14 cellular contexts compared by ENCODE assay signal in the genomic region with DNA sequence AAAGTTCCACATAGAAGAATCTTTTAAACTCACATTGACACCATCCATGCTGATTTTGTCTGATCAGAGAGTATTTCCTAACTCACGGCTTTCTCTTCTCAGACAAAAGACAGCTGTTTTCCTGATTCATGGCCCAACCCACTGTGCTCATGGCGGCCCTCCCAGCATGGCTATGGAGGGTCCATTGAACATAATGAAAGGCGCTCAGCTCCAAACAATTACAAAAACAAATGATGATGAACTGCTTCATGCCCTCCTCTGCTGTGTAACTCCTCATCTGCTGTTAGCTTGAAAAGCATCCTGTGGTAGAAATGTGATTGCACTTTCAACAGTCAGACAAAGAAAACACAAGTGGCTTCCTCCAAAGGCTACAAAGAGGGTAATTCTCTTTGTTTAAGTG.
DNase-seq lines count a peak whose midpoint lies in the region; TF ChIP-seq lines count a peak whose summit lies in the region.
"Had no signal": no experiment of that assay in that cellular context is flagged by ENCODE, and none has a peak within 500 bp of the region (broad histone marks: within the 10 kb centered on the region; RNA-seq: fewer than 3 reads in every experiment).

No MANE protein-coding gene starts in this region.

- H3K36me3 Mint-ChIP-seq in neural progenitor cell = no peaks in the 10 kb centered on the region

- no peak overlapping the region for H3K4me3 Mint-ChIP-seq in neural progenitor cell

- H2AFZ ChIP-seq in neural progenitor cell (replicated peaks) = no peak overlapping the region

- peaks cover 60% of the 10 kb centered on the region for H3K4me1 ChIP-seq in neural progenitor cell
- H3K4me1 ChIP-seq: BLaER1 had no signal

- H3K36me3 ChIP-seq in neural progenitor cell = no peaks in the 10 kb centered on the region
- H3K36me3 ChIP-seq: BLaER1 had no signal

- H3K9me3 ChIP-seq in neural progenitor cell (ENCODE audit: low read depth) = no peaks in the 10 kb centered on the region
- H3K9me3 ChIP-seq: BLaER1 had no signal

- H3K9ac ChIP-seq in neural progenitor cell = no peak overlapping the region
- H3K9ac ChIP-seq: BLaER1 had no signal

- no peaks in the 10 kb centered on the region for H3K9me3 Mint-ChIP-seq in neural progenitor cell
- H3K9me3 Mint-ChIP-seq: HFFc6 had no signal

- H3F3A ChIP-seq in neural progenitor cell (ENCODE audit: low read depth) = peaks cover 41% of the 10 kb centered on the region

- H3K27ac ChIP-seq in neural progenitor cell = peak overlapping the region; percentile 43
- H3K27ac ChIP-seq: BLaER1, HL-60 had no signal

- peaks cover 7% of the 10 kb centered on the region for H4K20me1 ChIP-seq in neural progenitor cell (ENCODE audit: low read depth)
- H4K20me1 ChIP-seq: BLaER1 had no signal

- peaks cover 38% of the 10 kb centered on the region for H3K27me3 ChIP-seq in neural progenitor cell
- H3K27me3 ChIP-seq: BLaER1 had no signal

- H3K4me3 ChIP-seq in neural progenitor cell = peak overlapping the region; percentile 4
- H3K4me3 ChIP-seq: BLaER1, GM12878 had no signal

- peaks cover 36% of the 10 kb centered on the region for H3K4me1 Mint-ChIP-seq in neural progenitor cell

- no peak overlapping the region for H3K27ac Mint-ChIP-seq in neural progenitor cell
- H3K27ac Mint-ChIP-seq: HFFc6 had no signal

- peak overlapping the region; percentile 36 for H3K4me2 ChIP-seq in neural progenitor cell
- H3K4me2 ChIP-seq: BLaER1 had no signal

- H3K27me3 Mint-ChIP-seq in neural progenitor cell (ENCODE audit: insufficient read depth, low read depth) = peaks cover 40% of the 10 kb centered on the region

- H3K79me2 ChIP-seq in neural progenitor cell (ENCODE audit: low read depth) = no peaks in the 10 kb centered on the region

- TF ChIP-seq CTCF in neural progenitor cell (IDR thresholded peaks at IDR 0.05) = no peak

- peak; percentile 3 for DNase-seq in Ammon's horn (ENCODE audit: low spot score)
- peak; percentile 3 to 40 for DNase-seq in NCI-H2081 (lab: John Stamatoyannopoulos, UW)
- peak; percentile 75 for DNase-seq in NCI-H748 (lab: John Stamatoyannopoulos, UW; ENCODE audit: unreplicated experiment)
- DNase-seq in neural progenitor cell (ENCODE audit: low spot score) = peak; percentile 87
- no peak for DNase-seq in NAMALWA (ENCODE audit: low spot score)
- DNase-seq in stimulated activated CD4-positive, alpha-beta T cell treated with anti-CD3 and anti-CD28 coated beads, Interleukin-2, amount 100 ng/mL, for 48 hours = no peak
- no peak for DNase-seq in NCI-H2029 treated with DMSO at 0.1 percent for 48 hours (lab: John Stamatoyannopoulos, UW)
- DNase-seq: Calu3, DMS 273 treated with DMSO at 0.1 percent for 48 hours, HCEC 1CT, HFFc6 had no signal

Comparison
In these comparisons a context has a peak if more than half of its experiments do, and no peak if none do; other contexts are left out.
1. DNase-seq: peak in Ammon's horn (single experiment), NCI-H2081 (2 of 2), NCI-H748 (single experiment) and neural progenitor cell (single experiment); none in NAMALWA (single experiment), stimulated activated CD4-positive, alpha-beta T cell treated with anti-CD3 and anti-CD28 coated beads, Interleukin-2, amount 100 ng/mL, for 48 hours (0 of 2) and NCI-H2029 treated with DMSO at 0.1 percent for 48 hours (single experiment).